1 cellular context compared by ENCODE assay signal in genomic region chr21:42009831-42010506, GRCh38.
TF ChIP-seq lines count a peak whose summit lies in the region.

TSS of gene ZBTB21 (minus strand) at chr21:42010360. CDS start at chr21:41994095, 16,265 bp downstream.

TF ChIP-seq in GM12878, 131 proteins besides CTCF, POLR2A, EP300 and RAD21 (continued from another document and continues in another):
- TF ChIP-seq PKNOX1 (IDR thresholded peaks at IDR 0.05) = peak; percentile 62
- TF ChIP-seq HDGF (IDR thresholded peaks at IDR 0.05) = peak; percentile 41; the same call in 1 of the 2 replicates
- TF ChIP-seq ZBTB11 (CRISPR knock-in tag; IDR thresholded peaks at IDR 0.05) = no peak
- no peak for TF ChIP-seq BMI1 (IDR thresholded peaks at IDR 0.05; ENCODE audit: borderline replicate concordance)
- TF ChIP-seq GATAD2B (conservative IDR thresholded peaks at IDR 0.05; ENCODE audit: low read depth) = 0 out of 2 replicates have a peak, but pooled peaks have one; percentile 71
- TF ChIP-seq HSF1 (IDR thresholded peaks at IDR 0.05; ENCODE audit: low read depth, low read length) = no peak
- TF ChIP-seq, protein P1, sequence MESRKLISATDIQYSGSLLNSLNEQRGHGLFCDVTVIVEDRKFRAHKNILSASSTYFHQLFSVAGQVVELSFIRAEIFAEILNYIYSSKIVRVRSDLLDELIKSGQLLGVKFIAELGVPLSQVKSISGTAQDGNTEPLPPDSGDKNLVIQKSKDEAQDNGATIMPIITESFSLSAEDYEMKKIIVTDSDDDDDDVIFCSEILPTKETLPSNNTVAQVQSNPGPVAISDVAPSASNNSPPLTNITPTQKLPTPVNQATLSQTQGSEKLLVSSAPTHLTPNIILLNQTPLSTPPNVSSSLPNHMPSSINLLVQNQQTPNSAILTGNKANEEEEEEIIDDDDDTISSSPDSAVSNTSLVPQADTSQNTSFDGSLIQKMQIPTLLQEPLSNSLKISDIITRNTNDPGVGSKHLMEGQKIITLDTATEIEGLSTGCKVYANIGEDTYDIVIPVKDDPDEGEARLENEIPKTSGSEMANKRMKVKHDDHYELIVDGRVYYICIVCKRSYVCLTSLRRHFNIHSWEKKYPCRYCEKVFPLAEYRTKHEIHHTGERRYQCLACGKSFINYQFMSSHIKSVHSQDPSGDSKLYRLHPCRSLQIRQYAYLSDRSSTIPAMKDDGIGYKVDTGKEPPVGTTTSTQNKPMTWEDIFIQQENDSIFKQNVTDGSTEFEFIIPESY (IDR thresholded peaks at IDR 0.05) = no peak
- peak; percentile 39; the same call in 1 of the 2 replicates for TF ChIP-seq HCFC1 (IDR thresholded peaks at IDR 0.05; ENCODE audit: low read length)
- TF ChIP-seq SMARCA5 (IDR thresholded peaks at IDR 0.05) = peak; percentile 97
- no peak for TF ChIP-seq SIX5 (IDR thresholded peaks at IDR 0.05; ENCODE audit: low read depth, low read length, severe bottlenecking)
- no peak; the same call in 1 of the 2 replicates for TF ChIP-seq CBFB (IDR thresholded peaks at IDR 0.05; ENCODE audit: low read depth)
- TF ChIP-seq ATF7 (IDR thresholded peaks at IDR 0.05; ENCODE audit: low read depth) = peak; percentile 98
- TF ChIP-seq, protein P2, sequence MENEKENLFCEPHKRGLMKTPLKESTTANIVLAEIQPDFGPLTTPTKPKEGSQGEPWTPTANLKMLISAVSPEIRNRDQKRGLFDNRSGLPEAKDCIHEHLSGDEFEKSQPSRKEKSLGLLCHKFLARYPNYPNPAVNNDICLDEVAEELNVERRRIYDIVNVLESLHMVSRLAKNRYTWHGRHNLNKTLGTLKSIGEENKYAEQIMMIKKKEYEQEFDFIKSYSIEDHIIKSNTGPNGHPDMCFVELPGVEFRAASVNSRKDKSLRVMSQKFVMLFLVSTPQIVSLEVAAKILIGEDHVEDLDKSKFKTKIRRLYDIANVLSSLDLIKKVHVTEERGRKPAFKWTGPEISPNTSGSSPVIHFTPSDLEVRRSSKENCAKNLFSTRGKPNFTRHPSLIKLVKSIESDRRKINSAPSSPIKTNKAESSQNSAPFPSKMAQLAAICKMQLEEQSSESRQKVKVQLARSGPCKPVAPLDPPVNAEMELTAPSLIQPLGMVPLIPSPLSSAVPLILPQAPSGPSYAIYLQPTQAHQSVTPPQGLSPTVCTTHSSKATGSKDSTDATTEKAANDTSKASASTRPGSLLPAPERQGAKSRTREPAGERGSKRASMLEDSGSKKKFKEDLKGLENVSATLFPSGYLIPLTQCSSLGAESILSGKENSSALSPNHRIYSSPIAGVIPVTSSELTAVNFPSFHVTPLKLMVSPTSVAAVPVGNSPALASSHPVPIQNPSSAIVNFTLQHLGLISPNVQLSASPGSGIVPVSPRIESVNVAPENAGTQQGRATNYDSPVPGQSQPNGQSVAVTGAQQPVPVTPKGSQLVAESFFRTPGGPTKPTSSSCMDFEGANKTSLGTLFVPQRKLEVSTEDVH (IDR thresholded peaks at IDR 0.05; ENCODE audit: low read depth, partially characterized antibody) = peak; percentile 83
- peak; percentile 79 for TF ChIP-seq TAF1 (IDR thresholded peaks at IDR 0.05; ENCODE audit: borderline replicate concordance, low read depth, low read length)
- no peak for TF ChIP-seq ZBED1 (IDR thresholded peaks at IDR 0.05; ENCODE audit: borderline replicate concordance)
- TF ChIP-seq POU2F2 (IDR thresholded peaks at IDR 0.05; ENCODE audit: borderline replicate concordance, low read depth, low read length) = peak; percentile 10; the same call in 1 of the 3 replicates
- peak; percentile 25; the same call in 1 of the 2 replicates for TF ChIP-seq CHD1 (IDR thresholded peaks at IDR 0.05; ENCODE audit: low read depth, low read length)
- TF ChIP-seq, protein P3, sequence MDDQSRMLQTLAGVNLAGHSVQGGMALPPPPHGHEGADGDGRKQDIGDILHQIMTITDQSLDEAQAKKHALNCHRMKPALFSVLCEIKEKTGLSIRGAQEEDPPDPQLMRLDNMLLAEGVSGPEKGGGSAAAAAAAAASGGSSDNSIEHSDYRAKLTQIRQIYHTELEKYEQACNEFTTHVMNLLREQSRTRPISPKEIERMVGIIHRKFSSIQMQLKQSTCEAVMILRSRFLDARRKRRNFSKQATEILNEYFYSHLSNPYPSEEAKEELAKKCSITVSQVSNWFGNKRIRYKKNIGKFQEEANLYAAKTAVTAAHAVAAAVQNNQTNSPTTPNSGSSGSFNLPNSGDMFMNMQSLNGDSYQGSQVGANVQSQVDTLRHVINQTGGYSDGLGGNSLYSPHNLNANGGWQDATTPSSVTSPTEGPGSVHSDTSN (IDR thresholded peaks at IDR 0.05; ENCODE audit: insufficient replicate concordance, low read depth, low read length) = no peak
- TF ChIP-seq, protein P4, sequence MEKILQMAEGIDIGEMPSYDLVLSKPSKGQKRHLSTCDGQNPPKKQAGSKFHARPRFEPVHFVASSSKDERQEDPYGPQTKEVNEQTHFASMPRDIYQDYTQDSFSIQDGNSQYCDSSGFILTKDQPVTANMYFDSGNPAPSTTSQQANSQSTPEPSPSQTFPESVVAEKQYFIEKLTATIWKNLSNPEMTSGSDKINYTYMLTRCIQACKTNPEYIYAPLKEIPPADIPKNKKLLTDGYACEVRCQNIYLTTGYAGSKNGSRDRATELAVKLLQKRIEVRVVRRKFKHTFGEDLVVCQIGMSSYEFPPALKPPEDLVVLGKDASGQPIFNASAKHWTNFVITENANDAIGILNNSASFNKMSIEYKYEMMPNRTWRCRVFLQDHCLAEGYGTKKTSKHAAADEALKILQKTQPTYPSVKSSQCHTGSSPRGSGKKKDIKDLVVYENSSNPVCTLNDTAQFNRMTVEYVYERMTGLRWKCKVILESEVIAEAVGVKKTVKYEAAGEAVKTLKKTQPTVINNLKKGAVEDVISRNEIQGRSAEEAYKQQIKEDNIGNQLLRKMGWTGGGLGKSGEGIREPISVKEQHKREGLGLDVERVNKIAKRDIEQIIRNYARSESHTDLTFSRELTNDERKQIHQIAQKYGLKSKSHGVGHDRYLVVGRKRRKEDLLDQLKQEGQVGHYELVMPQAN (conservative IDR thresholded peaks at IDR 0.05) = 0 out of 2 replicates have a peak, but pooled peaks have one; percentile 60
- no peak for TF ChIP-seq SMAD1 (IDR thresholded peaks at IDR 0.05; ENCODE audit: low read depth, partially characterized antibody)
- TF ChIP-seq, protein P5, sequence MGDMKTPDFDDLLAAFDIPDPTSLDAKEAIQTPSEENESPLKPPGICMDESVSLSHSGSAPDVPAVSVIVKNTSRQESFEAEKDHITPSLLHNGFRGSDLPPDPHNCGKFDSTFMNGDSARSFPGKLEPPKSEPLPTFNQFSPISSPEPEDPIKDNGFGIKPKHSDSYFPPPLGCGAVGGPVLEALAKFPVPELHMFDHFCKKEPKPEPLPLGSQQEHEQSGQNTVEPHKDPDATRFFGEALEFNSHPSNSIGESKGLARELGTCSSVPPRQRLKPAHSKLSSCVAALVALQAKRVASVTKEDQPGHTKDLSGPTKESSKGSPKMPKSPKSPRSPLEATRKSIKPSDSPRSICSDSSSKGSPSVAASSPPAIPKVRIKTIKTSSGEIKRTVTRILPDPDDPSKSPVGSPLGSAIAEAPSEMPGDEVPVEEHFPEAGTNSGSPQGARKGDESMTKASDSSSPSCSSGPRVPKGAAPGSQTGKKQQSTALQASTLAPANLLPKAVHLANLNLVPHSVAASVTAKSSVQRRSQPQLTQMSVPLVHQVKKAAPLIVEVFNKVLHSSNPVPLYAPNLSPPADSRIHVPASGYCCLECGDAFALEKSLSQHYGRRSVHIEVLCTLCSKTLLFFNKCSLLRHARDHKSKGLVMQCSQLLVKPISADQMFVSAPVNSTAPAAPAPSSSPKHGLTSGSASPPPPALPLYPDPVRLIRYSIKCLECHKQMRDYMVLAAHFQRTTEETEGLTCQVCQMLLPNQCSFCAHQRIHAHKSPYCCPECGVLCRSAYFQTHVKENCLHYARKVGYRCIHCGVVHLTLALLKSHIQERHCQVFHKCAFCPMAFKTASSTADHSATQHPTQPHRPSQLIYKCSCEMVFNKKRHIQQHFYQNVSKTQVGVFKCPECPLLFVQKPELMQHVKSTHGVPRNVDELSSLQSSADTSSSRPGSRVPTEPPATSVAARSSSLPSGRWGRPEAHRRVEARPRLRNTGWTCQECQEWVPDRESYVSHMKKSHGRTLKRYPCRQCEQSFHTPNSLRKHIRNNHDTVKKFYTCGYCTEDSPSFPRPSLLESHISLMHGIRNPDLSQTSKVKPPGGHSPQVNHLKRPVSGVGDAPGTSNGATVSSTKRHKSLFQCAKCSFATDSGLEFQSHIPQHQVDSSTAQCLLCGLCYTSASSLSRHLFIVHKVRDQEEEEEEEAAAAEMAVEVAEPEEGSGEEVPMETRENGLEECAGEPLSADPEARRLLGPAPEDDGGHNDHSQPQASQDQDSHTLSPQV (IDR thresholded peaks at IDR 0.05) = peak; percentile 70; the same call in 1 of the 2 replicates
- no peak; the same call in 1 of the 2 replicates for TF ChIP-seq ZBTB40 (IDR thresholded peaks at IDR 0.05; ENCODE audit: borderline replicate concordance)
- TF ChIP-seq MEF2B (IDR thresholded peaks at IDR 0.05; ENCODE audit: partially characterized antibody, poor library complexity, severe bottlenecking) = no peak
- 0 out of 2 replicates have a peak, but pooled peaks have one; percentile 14 for TF ChIP-seq TCF12 (IDR thresholded peaks at IDR 0.05; ENCODE audit: low read depth, low read length)
- TF ChIP-seq LARP7 (IDR thresholded peaks at IDR 0.05) = no peak
- TF ChIP-seq CHD2 (IDR thresholded peaks at IDR 0.05; ENCODE audit: borderline replicate concordance, low read depth, low read length) = 0 out of 2 replicates have a peak, but pooled peaks have one; percentile 15
- TF ChIP-seq CEBPB (IDR thresholded peaks at IDR 0.05; ENCODE audit: borderline replicate concordance in 1 of 2, low read depth in 2 of 2, low read length in 2 of 2) = no peak
- TF ChIP-seq ZNF217 (IDR thresholded peaks at IDR 0.05) = no peak
- no peak for TF ChIP-seq DPF2 (IDR thresholded peaks at IDR 0.05)
- no peak for TF ChIP-seq TCF3 (IDR thresholded peaks at IDR 0.05; ENCODE audit: borderline replicate concordance, insufficient read depth, low read depth, low read length)
- TF ChIP-seq IKZF1 (conservative IDR thresholded peaks at IDR 0.05) = peak; percentile 75
- TF ChIP-seq FOXK2 (IDR thresholded peaks at IDR 0.05) = no peak
- TF ChIP-seq CREB1 (IDR thresholded peaks at IDR 0.05; ENCODE audit: low read depth) = no peak
- TF ChIP-seq ZSCAN29 (IDR thresholded peaks at IDR 0.05) = no peak
